Comparison of ENCODE assay signal across 8 cellular contexts in genomic region chr12:14567311-14568195, GRCh38. TPM values are rescaled to one million over a fixed set of nuclear protein-coding genes. Genes with fewer than 3 reads are reported as not detected.
DNase-seq lines count a peak whose midpoint lies in the region; ATAC-seq and TF ChIP-seq lines count a peak whose summit lies in the region.

Gene PLBD1, minus strand, starts transcription at chr12:14567883. Its CDS starts 187 bp downstream, at chr12:14567696.

- CTCF ChIA-PET in activated naive CD4-positive, alpha-beta T cell treated with anti-CD3 and anti-CD28 coated beads for 36 hours (lab: Charles Lee): no interaction called here

- H3K9me3 ChIP-seq in adrenal gland (replicated peaks in 1 of 3) (no peaks in the 10 kb centered on the region), hepatocyte (ENCODE audit: low read depth) (no peaks in the 10 kb centered on the region)

- peaks cover 3% of the 10 kb centered on the region for H3K4me1 Mint-ChIP-seq in activated naive CD4-positive, alpha-beta T cell treated with anti-CD3 and anti-CD28 coated beads for 36 hours (ENCODE audit: low read depth)

- peak within 1 kb of the TSS; percentile 83 for H3K4me2 ChIP-seq in hepatocyte

- H3K27ac ChIP-seq in adrenal gland (peak within 1 kb of the TSS in 3 of 5 donors; percentile 53 to 67 (median 60)), hepatocyte (peak within 1 kb of the TSS; percentile 51)

- peak in 1 of 2 donors; percentile 44 for TF ChIP-seq POLR2A in adrenal gland (IDR thresholded peaks at IDR 0.05)

- H3K79me2 ChIP-seq in hepatocyte: peaks cover 2% of the 10 kb centered on the region

- ATAC-seq in HG03432 (IDR thresholded peaks at IDR 0.05; ENCODE audit: unreplicated experiment) (peak; percentile 66), HG03521 (IDR thresholded peaks at IDR 0.05; ENCODE audit: unreplicated experiment) (no peak)

- no peak for TF ChIP-seq CTCF in adrenal gland (IDR thresholded peaks at IDR 0.05)
- TF ChIP-seq CTCF in hepatocyte (IDR thresholded peaks at IDR 0.05; ENCODE audit: poor library complexity): no peak

- H3K27me3 ChIP-seq in adrenal gland: no peaks in the 10 kb centered on the region
- no peaks in the 10 kb centered on the region for H3K27me3 ChIP-seq in hepatocyte

- peak within 1 kb of the TSS; percentile 30 for H3K4me3 Mint-ChIP-seq in activated naive CD4-positive, alpha-beta T cell treated with anti-CD3 and anti-CD28 coated beads for 36 hours

- H3K9me2 ChIP-seq in hepatocyte (replicated peaks; ENCODE audit: insufficient read depth): no peaks in the 10 kb centered on the region

- no peaks in the 10 kb centered on the region for H3K36me3 ChIP-seq in adrenal gland (replicated peaks in 1 of 2)
- H3K36me3 ChIP-seq in hepatocyte (replicated peaks; ENCODE audit: insufficient read depth, low read depth): no peaks in the 10 kb centered on the region

- no peaks in the 10 kb centered on the region for H3K9me3 Mint-ChIP-seq in activated naive CD4-positive, alpha-beta T cell treated with anti-CD3 and anti-CD28 coated beads for 36 hours

- intact Hi-C loops in activated naive CD4-positive, alpha-beta T cell treated with anti-CD3 and anti-CD28 coated beads for 36 hours (cut with micrococcal nuclease): loop anchor here (2.0 kb wide), 1 partner anchor 329 kb away; no protein-coding TSS in a partner anchor
- intact Hi-C loops in adrenal gland (cut with DNase I) (no loop called here), posterior cingulate gyrus (cut with DNase I) (no loop called here)

- no peaks in the 10 kb centered on the region for H3K36me3 Mint-ChIP-seq in activated naive CD4-positive, alpha-beta T cell treated with anti-CD3 and anti-CD28 coated beads for 36 hours (ENCODE audit: low read depth)

- no peaks in the 10 kb centered on the region for H4K20me1 ChIP-seq in hepatocyte (ENCODE audit: insufficient read depth, poor library complexity, severe bottlenecking)

- H3K27ac Mint-ChIP-seq in activated naive CD4-positive, alpha-beta T cell treated with anti-CD3 and anti-CD28 coated beads for 36 hours: no peak within 1 kb of the TSS

- peak; percentile 30 for DNase-seq in activated naive CD4-positive, alpha-beta T cell treated with anti-CD3 and anti-CD28 coated beads for 36 hours
- DNase-seq in activated naive CD4-positive, alpha-beta T cell (lab: John Stamatoyannopoulos, UW): no peak
- DNase-seq in adrenal gland (peak; percentile 43 to 78 (median 58)), hepatocyte (ENCODE audit: low spot score) (peak; percentile 67), posterior cingulate gyrus (peak; percentile 14 to 91 (median 41)), H4 (ENCODE audit: low spot score) (no peak)

- 12 to 37% (median 17%) methylated on average over 17 to 80 of the region's 80 CpGs for WGBS in adrenal gland, 4 donors
- WGBS in hepatocyte (ENCODE audit: low lambda C conversion rate, missing lambda C conversion rate): 6% methylated on average over 80 of the region's 80 CpGs

- H3K4me1 ChIP-seq in adrenal gland (replicated peaks in 1 of 2): no peaks in the 10 kb centered on the region
- H3K4me1 ChIP-seq in hepatocyte (ENCODE audit: insufficient read depth): peaks cover 8% of the 10 kb centered on the region

- peak within 1 kb of the TSS; percentile 88 for H2AFZ ChIP-seq in hepatocyte

- H3K4me3 ChIP-seq in adrenal gland (peak within 1 kb of the TSS in 2 of 4 donors; percentile 26 to 64), hepatocyte (peak within 1 kb of the TSS; percentile 36)

- peaks cover 31% of the 10 kb centered on the region for H3K27me3 Mint-ChIP-seq in activated naive CD4-positive, alpha-beta T cell treated with anti-CD3 and anti-CD28 coated beads for 36 hours (ENCODE audit: low read depth)

RNA-seq across cellular contexts. Expression of gene PLBD1, which starts in this region (rescaled TPM):
- total RNA-seq in activated naive CD4-positive, alpha-beta T cell treated with anti-CD3 and anti-CD28 coated beads for 36 hours: not detected
- total RNA-seq in adrenal gland: 1 to 10 TPM in 7 of 8 donors, under 1 TPM in 1; 0.85 to 7.7 (median 7.2) TPM
- polyA plus RNA-seq in adrenal gland: 1 to 10 TPM; 2.3 to 6.4 (median 3.4) TPM
- 19.1 and 20.8 TPM in 2 replicates for total RNA-seq in hepatocyte
- 16.8 and 18.6 TPM in 2 replicates for polyA plus RNA-seq in hepatocyte
- not detected in 2 replicates for total RNA-seq in H4 (2014; rRNA removed; shearing (Covaris generic))

Comparison
In these comparisons a context has a peak if more than half of its experiments do, and no peak if none do; other contexts are left out.
1. Peak in DNase-seq in activated naive CD4-positive, alpha-beta T cell treated with anti-CD3 and anti-CD28 coated beads for 36 hours; RNA of the gene not detected or under 1 TPM.
2. DNase-seq: peak in adrenal gland (7 of 7), hepatocyte (single experiment) and posterior cingulate gyrus (10 of 10); none in activated naive CD4-positive, alpha-beta T cell (0 of 4) and H4 (single experiment).